In the genomic region with DNA sequence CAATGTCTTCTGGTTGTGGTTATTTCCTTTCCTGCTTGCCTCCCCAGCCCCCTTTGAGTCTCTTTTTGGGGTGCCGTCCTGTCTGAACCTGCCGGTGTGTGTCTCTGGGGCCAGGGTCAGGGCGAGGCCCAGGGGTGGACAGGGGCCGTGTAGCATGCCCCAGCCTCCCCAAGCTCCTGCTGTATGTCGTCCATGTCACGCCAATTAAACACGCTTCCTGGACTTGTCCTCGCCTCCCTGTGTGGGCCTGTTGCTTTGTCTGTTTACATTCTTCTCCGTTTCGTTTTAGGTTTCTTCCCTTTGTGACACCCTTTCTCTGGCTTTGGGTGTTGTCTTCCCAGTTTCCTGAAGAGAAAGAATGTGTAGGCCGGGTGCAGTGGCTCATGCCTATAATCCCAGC, we compare ENCODE assay signal across 2 cellular contexts.
TF ChIP-seq lines count a peak whose summit lies in the region.

No MANE protein-coding gene starts in this region.

TF ChIP-seq in HEK293, 187 proteins besides CTCF, POLR2A, EP300 and RAD21:
- TF ChIP-seq, protein P1, sequence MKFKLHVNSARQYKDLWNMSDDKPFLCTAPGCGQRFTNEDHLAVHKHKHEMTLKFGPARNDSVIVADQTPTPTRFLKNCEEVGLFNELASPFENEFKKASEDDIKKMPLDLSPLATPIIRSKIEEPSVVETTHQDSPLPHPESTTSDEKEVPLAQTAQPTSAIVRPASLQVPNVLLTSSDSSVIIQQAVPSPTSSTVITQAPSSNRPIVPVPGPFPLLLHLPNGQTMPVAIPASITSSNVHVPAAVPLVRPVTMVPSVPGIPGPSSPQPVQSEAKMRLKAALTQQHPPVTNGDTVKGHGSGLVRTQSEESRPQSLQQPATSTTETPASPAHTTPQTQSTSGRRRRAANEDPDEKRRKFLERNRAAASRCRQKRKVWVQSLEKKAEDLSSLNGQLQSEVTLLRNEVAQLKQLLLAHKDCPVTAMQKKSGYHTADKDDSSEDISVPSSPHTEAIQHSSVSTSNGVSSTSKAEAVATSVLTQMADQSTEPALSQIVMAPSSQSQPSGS (tag by site-specific recombination; IDR thresholded peaks at IDR 0.05; ENCODE audit: low read depth): no peak
- TF ChIP-seq ZNF76 (tag by site-specific recombination; IDR thresholded peaks at IDR 0.05; ENCODE audit: borderline replicate concordance, low read depth) (no peak), SCRT2 (tag by site-specific recombination; IDR thresholded peaks at IDR 0.05) (0 out of 2 replicates have a peak, but pooled peaks have one; percentile 39)

TF ChIP-seq in H1, 55 proteins besides CTCF, POLR2A, EP300 and RAD21:
- TF ChIP-seq CBX5 (IDR thresholded peaks at IDR 0.05; ENCODE audit: low read depth, low read length) (no peak), NANOG (IDR thresholded peaks at IDR 0.05; ENCODE audit: insufficient read depth, low read depth, low read length, poor library complexity, severe bottlenecking) (no peak), TAF1 (IDR thresholded peaks at IDR 0.05; ENCODE audit: low read depth, low read length) (no peak), SP4 (IDR thresholded peaks at IDR 0.05; ENCODE audit: low read length) (no peak), CTBP2 (IDR thresholded peaks at IDR 0.05; ENCODE audit: borderline replicate concordance, insufficient read depth, insufficient read length, low read length) (no peak), CBX8 (IDR thresholded peaks at IDR 0.05; ENCODE audit: borderline replicate concordance, low read depth, low read length) (no peak), JUN (IDR thresholded peaks at IDR 0.05; ENCODE audit: low read depth, low read length) (no peak), BACH1 (IDR thresholded peaks at IDR 0.05; ENCODE audit: low read length) (no peak), BCL11A (IDR thresholded peaks at IDR 0.05; ENCODE audit: low read depth in 2 of 2, low read length in 2 of 2) (no peak)
